ENCODE assay signal across 8 cellular contexts in genomic region chr6:53064726-53065265, GRCh38. TPM values are rescaled to one million over a fixed set of nuclear protein-coding genes. Genes with fewer than 3 reads are reported as not detected.
DNase-seq lines count a peak whose midpoint lies in the region; ATAC-seq and TF ChIP-seq lines count a peak whose summit lies in the region.

No MANE protein-coding gene starts in this region.

- H3K4me3 Mint-ChIP-seq in natural killer cell = peak overlapping the region; percentile 98
- H3K4me3 Mint-ChIP-seq in stimulated activated naive B cell treated with anti-CD40 and anti-IgM and Interleukin-4, amounts not matched to agents 10 μg/mL and 1 μg/mL and 100 μg/mL, for 72 hours = peak overlapping the region; percentile 97 to 98

- TF ChIP-seq CTCF in fibroblast of the aortic adventitia (IDR thresholded peaks at IDR 0.05; ENCODE audit: insufficient read depth, low read length) (peak; percentile 26), natural killer cell (IDR thresholded peaks at IDR 0.05) (no peak)

- intact Hi-C loops in natural killer cell (cut with micrococcal nuclease) = loop anchor here (2.0 kb wide), 1 partner anchor 480 kb away; the partner anchor contains the start of gene GCLC

- in situ Hi-C loops in HAP-1 (cut with MboI; ENCODE audit: low sequenced_read_pairs) = no loop called here

- peak; percentile 83 to 95 (median 86) for ATAC-seq in natural killer cell
- ATAC-seq in stimulated activated naive B cell treated with anti-CD40 and anti-IgM and Interleukin-4, amounts not matched to agents 10 μg/mL and 1 μg/mL and 100 μg/mL, for 72 hours (replicated peaks) = peak; percentile 85 to 86

- DNase-seq in EL (peak; percentile 97), HAP-1 (ENCODE audit: low spot score in 2 of 2) (peak; percentile 95 to 97), MG63 (peak; percentile 94), fibroblast of the aortic adventitia (ENCODE audit: low read depth) (peak; percentile 98), natural killer cell (peak; percentile 89)
- peak; percentile 94 for DNase-seq in activated effector memory CD4-positive, alpha-beta T cell treated with Interleukin-2 at 50 U/mL for 16 hours
- peak; percentile 93 for DNase-seq in stimulated activated naive B cell treated with anti-CD40 and anti-IgM and Interleukin-4, amounts not matched to agents 10 μg/mL and 1 μg/mL and 100 μg/mL, for 72 hours

- peak overlapping the region; percentile 81 for H3K4me3 ChIP-seq in HAP-1
- H3K4me3 ChIP-seq in MG63 = peak overlapping the region; percentile 78
- peak overlapping the region; percentile 84 for H3K4me3 ChIP-seq in fibroblast of the aortic adventitia (ENCODE audit: low read depth, low read length)

- peaks cover 43 to 54% of the 10 kb centered on the region in 2 donors for H3K4me1 Mint-ChIP-seq in natural killer cell
- peaks cover 17 to 48% of the 10 kb centered on the region in 2 donors for H3K4me1 Mint-ChIP-seq in stimulated activated naive B cell treated with anti-CD40 and anti-IgM and Interleukin-4, amounts not matched to agents 10 μg/mL and 1 μg/mL and 100 μg/mL, for 72 hours

- 0 out of 2 replicates have a peak, but pooled peaks have one; percentile 19 for TF ChIP-seq POLR2A in Raji (IDR thresholded peaks at IDR 0.05; ENCODE audit: insufficient read depth, low read depth, low read length)

- H3K36me3 ChIP-seq in HAP-1 (replicated peaks) (peaks cover 5% of the 10 kb centered on the region; the same call in 1 of the 2 replicates), MG63 (peaks cover 3% of the 10 kb centered on the region; the same call in 1 of the 2 replicates)

- peaks cover 32% of the 10 kb centered on the region for H3K4me1 ChIP-seq in HAP-1

- H3K27me3 ChIP-seq in HAP-1 (ENCODE audit: low read depth) (no peaks in the 10 kb centered on the region), MG63 (no peaks in the 10 kb centered on the region)

- H3K9me3 ChIP-seq in HAP-1 = no peaks in the 10 kb centered on the region
- H3K9me3 ChIP-seq in MG63 = no peaks in the 10 kb centered on the region

- H3K27me3 Mint-ChIP-seq in natural killer cell (ENCODE audit: low read depth in 2 of 2) = no peaks in the 10 kb centered on the region
- no peaks in the 10 kb centered on the region for H3K27me3 Mint-ChIP-seq in stimulated activated naive B cell treated with anti-CD40 and anti-IgM and Interleukin-4, amounts not matched to agents 10 μg/mL and 1 μg/mL and 100 μg/mL, for 72 hours

- H3K27ac Mint-ChIP-seq in natural killer cell = peak overlapping the region; percentile 93 to 94
- H3K27ac Mint-ChIP-seq in stimulated activated naive B cell treated with anti-CD40 and anti-IgM and Interleukin-4, amounts not matched to agents 10 μg/mL and 1 μg/mL and 100 μg/mL, for 72 hours = peak overlapping the region; percentile 95

- no peaks in the 10 kb centered on the region for H3K9me3 Mint-ChIP-seq in natural killer cell
- no peaks in the 10 kb centered on the region for H3K9me3 Mint-ChIP-seq in stimulated activated naive B cell treated with anti-CD40 and anti-IgM and Interleukin-4, amounts not matched to agents 10 μg/mL and 1 μg/mL and 100 μg/mL, for 72 hours

- no peaks in the 10 kb centered on the region for H3K36me3 Mint-ChIP-seq in natural killer cell
- peaks cover 0 to 3% of the 10 kb centered on the region in 2 donors for H3K36me3 Mint-ChIP-seq in stimulated activated naive B cell treated with anti-CD40 and anti-IgM and Interleukin-4, amounts not matched to agents 10 μg/mL and 1 μg/mL and 100 μg/mL, for 72 hours

RNA-seq across cellular contexts. Expression of gene FBXO9, which starts 0.4 kb away (rescaled TPM):
- total RNA-seq in MG63 (2014; rRNA removed; shearing (Covaris generic); ENCODE audit: low replicate concordance) = 19.3 and 41.2 TPM in 2 replicates
- total RNA-seq in fibroblast of the aortic adventitia (ENCODE audit: low replicate concordance) = 45.1 and 109 TPM in 2 replicates
- 10 to 100 TPM; 82.4 to 96.6 (median 88.9) TPM for total RNA-seq in natural killer cell

RNA-seq across cellular contexts. Expression of gene CILK1, which starts 3.2 kb away (rescaled TPM):
- total RNA-seq in MG63 (2014; rRNA removed; shearing (Covaris generic); ENCODE audit: low replicate concordance) = 2.0 and 2.9 TPM in 2 replicates
- 9.5 and 22.1 TPM in 2 replicates for total RNA-seq in fibroblast of the aortic adventitia (ENCODE audit: low replicate concordance)
- 10 to 100 TPM in 2 of 3 donors, 1 to 10 TPM in 1; 9.0 to 14.3 (median 13.5) TPM for total RNA-seq in natural killer cell

Comparison
In these comparisons a context has a peak if more than half of its experiments do, and no peak if none do; other contexts are left out.
1. Peak in every context shown above with its lines: DNase-seq, ATAC-seq and H3K4me3 ChIP-seq.